In genomic region chr15:42137461-42138261, GRCh38 we compare ENCODE assay signal across 8 cellular contexts. TPM values are rescaled to one million over a fixed set of nuclear protein-coding genes. Genes with fewer than 3 reads are reported as not detected.
A peak's percentile ranks its signal among the peaks of the same experiment; 100 is the strongest.
DNase-seq lines count a peak whose midpoint lies in the region; ATAC-seq and TF ChIP-seq lines count a peak whose summit lies in the region.

No MANE protein-coding gene starts in this region.

- CTCF ChIA-PET in activated CD8-positive, alpha-beta T cell treated with anti-CD3 and anti-CD28 coated beads for 36 hours (lab: Charles Lee), result interaction anchor here (0.6 to 2.9 kb wide), 22 partner anchors 11 to 263 kb away, joined by 3 to 15 read pairs (median 4); partner anchors contain the start of genes EHD4 and PLA2G4D

- H3K36me3 Mint-ChIP-seq in activated CD8-positive, alpha-beta T cell treated with anti-CD3 and anti-CD28 coated beads for 36 hours (ENCODE audit: low read depth), result no peaks in the 10 kb centered on the region

- H3K4me1 Mint-ChIP-seq in activated CD8-positive, alpha-beta T cell treated with anti-CD3 and anti-CD28 coated beads for 36 hours (ENCODE audit: low read depth), result no peaks in the 10 kb centered on the region

- no peaks in the 10 kb centered on the region for H3K9me3 Mint-ChIP-seq in activated CD8-positive, alpha-beta T cell treated with anti-CD3 and anti-CD28 coated beads for 36 hours

- TF ChIP-seq CTCF in activated CD8-positive, alpha-beta T cell treated with anti-CD3 and anti-CD28 coated beads for 36 hours (IDR thresholded peaks at IDR 0.05), result peak; percentile 73
- peak; percentile 66 for TF ChIP-seq CTCF in retinal pigment epithelial cell (conservative IDR thresholded peaks at IDR 0.05; ENCODE audit: low read depth, low read length)

- POLR2A ChIA-PET in activated CD8-positive, alpha-beta T cell treated with anti-CD3 and anti-CD28 coated beads for 36 hours (lab: Charles Lee), result no interaction called here

- H3K4me3 Mint-ChIP-seq in activated CD8-positive, alpha-beta T cell treated with anti-CD3 and anti-CD28 coated beads for 36 hours, result no peak overlapping the region

- H3K4me3 ChIP-seq in retinal pigment epithelial cell (ENCODE audit: low read length), result no peak overlapping the region

- intact Hi-C loops in activated CD8-positive, alpha-beta T cell treated with anti-CD3 and anti-CD28 coated beads for 36 hours (cut with micrococcal nuclease), result loop anchor here (10.0 kb wide), 2 partner anchors 73 to 143 kb away; no protein-coding TSS in a partner anchor

- no peak for ATAC-seq in activated CD8-positive, alpha-beta T cell treated with anti-CD3 and anti-CD28 coated beads for 36 hours
- no peak for ATAC-seq in activated CD4-positive, CD25-positive, alpha-beta regulatory T cell treated with anti-CD3 and anti-CD28 coated beads, Interleukin-2, amount 50 U/mL, for 24 hours
- ATAC-seq in GM21381 (IDR thresholded peaks at IDR 0.05; ENCODE audit: unreplicated experiment), result no peak

- DNase-seq in 8988T (peak; percentile 51), DMS53 treated with DMSO at 0.1 percent for 48 hours (lab: John Stamatoyannopoulos, UW; ENCODE audit: unreplicated experiment) (peak; percentile 12), NCI-H1694 (lab: John Stamatoyannopoulos, UW) (peak; percentile 56), glomerular visceral epithelial cell (ENCODE audit: extremely low spot score) (peak; percentile 48), retinal pigment epithelial cell (ENCODE audit: low read depth) (no peak)
- peak; percentile 41 for DNase-seq in activated CD8-positive, alpha-beta T cell treated with anti-CD3 and anti-CD28 coated beads for 36 hours

- H3K27ac Mint-ChIP-seq in activated CD8-positive, alpha-beta T cell treated with anti-CD3 and anti-CD28 coated beads for 36 hours, result no peak overlapping the region

- no peaks in the 10 kb centered on the region for H3K27me3 Mint-ChIP-seq in activated CD8-positive, alpha-beta T cell treated with anti-CD3 and anti-CD28 coated beads for 36 hours

RNA-seq across cellular contexts. Expression of gene PLA2G4F, which starts 18.8 kb away (rescaled TPM):
- not detected for total RNA-seq in activated CD8-positive, alpha-beta T cell treated with anti-CD3 and anti-CD28 coated beads for 36 hours

RNA-seq across cellular contexts. Expression of gene PLA2G4D, which starts 43.3 kb away (rescaled TPM):
- total RNA-seq in activated CD8-positive, alpha-beta T cell treated with anti-CD3 and anti-CD28 coated beads for 36 hours, result not detected
